Comparison of ENCODE assay signal across 1 cellular context in genomic region chr13:111153977-111154332, GRCh38.
TF ChIP-seq lines count a peak whose summit lies in the region.

No MANE protein-coding gene starts in this region.

TF ChIP-seq in HepG2, 621 proteins besides CTCF, POLR2A, EP300 and RAD21 (continued from another document):
- TF ChIP-seq ZNF713 (CRISPR knock-in tag; IDR thresholded peaks at IDR 0.05) (no peak), ZNF253 (CRISPR knock-in tag; IDR thresholded peaks at IDR 0.05; ENCODE audit: borderline replicate concordance) (0 out of 2 replicates have a peak, but pooled peaks have one; percentile 5), JUN (CRISPR knock-in tag; IDR thresholded peaks at IDR 0.05) (no peak), NR2F6 (IDR thresholded peaks at IDR 0.05) (no peak), NR2F6 (CRISPR knock-in tag; IDR thresholded peaks at IDR 0.05) (no peak), ZNF414 (CRISPR knock-in tag; IDR thresholded peaks at IDR 0.05) (no peak), BRCA1 (CRISPR knock-in tag; IDR thresholded peaks at IDR 0.05) (no peak), ZNF770 (CRISPR knock-in tag; IDR thresholded peaks at IDR 0.05) (no peak), ZBTB10 (CRISPR knock-in tag; IDR thresholded peaks at IDR 0.05; ENCODE audit: borderline replicate concordance) (0 out of 2 replicates have a peak, but pooled peaks have one; percentile 13), HOXD1 (CRISPR knock-in tag; IDR thresholded peaks at IDR 0.05) (peak; percentile 11; the same call in 1 of the 2 replicates), ZNF577 (CRISPR knock-in tag; IDR thresholded peaks at IDR 0.05; ENCODE audit: borderline replicate concordance, low read depth) (no peak), ZNF609 (CRISPR knock-in tag; IDR thresholded peaks at IDR 0.05; ENCODE audit: borderline replicate concordance) (no peak), ARID4A (CRISPR knock-in tag; IDR thresholded peaks at IDR 0.05; ENCODE audit: borderline replicate concordance) (peak; percentile 33; the same call in 1 of the 2 replicates), ISL2 (CRISPR knock-in tag; IDR thresholded peaks at IDR 0.05) (no peak), ZBTB20 (CRISPR knock-in tag; IDR thresholded peaks at IDR 0.05; ENCODE audit: borderline replicate concordance, low read depth) (no peak; the same call in 1 of the 2 replicates), ZMAT3 (CRISPR knock-in tag; conservative IDR thresholded peaks at IDR 0.05) (no peak), REPIN1 (CRISPR knock-in tag; IDR thresholded peaks at IDR 0.05; ENCODE audit: borderline replicate concordance, low read depth) (no peak), HNRNPK (IDR thresholded peaks at IDR 0.05; ENCODE audit: low read depth, low read length, poor library complexity, severe bottlenecking) (no peak), SMAD1 (CRISPR knock-in tag; IDR thresholded peaks at IDR 0.05; ENCODE audit: borderline replicate concordance, low read depth) (no peak), ESRRA (CRISPR knock-in tag; IDR thresholded peaks at IDR 0.05; ENCODE audit: low read depth) (0 out of 2 replicates have a peak, but pooled peaks have one; percentile 22), MTF2 (CRISPR knock-in tag; IDR thresholded peaks at IDR 0.05; ENCODE audit: borderline replicate concordance) (no peak), ZNF619 (CRISPR knock-in tag; IDR thresholded peaks at IDR 0.05) (no peak), NCOA5 (CRISPR knock-in tag; IDR thresholded peaks at IDR 0.05) (no peak), ZNF740 (CRISPR knock-in tag; IDR thresholded peaks at IDR 0.05) (0 out of 2 replicates have a peak, but pooled peaks have one; percentile 7), KAT7 (CRISPR knock-in tag; IDR thresholded peaks at IDR 0.05; ENCODE audit: borderline replicate concordance) (no peak), ETV5 (CRISPR knock-in tag; IDR thresholded peaks at IDR 0.05; ENCODE audit: borderline replicate concordance) (no peak), PATZ1 (CRISPR knock-in tag; IDR thresholded peaks at IDR 0.05) (peak; percentile 70; the same call in 1 of the 2 replicates), ZNF777 (CRISPR knock-in tag; IDR thresholded peaks at IDR 0.05) (0 out of 2 replicates have a peak, but pooled peaks have one; percentile 37), ZNF350 (CRISPR knock-in tag; IDR thresholded peaks at IDR 0.05; ENCODE audit: borderline replicate concordance, low read depth) (no peak), ZNF772 (CRISPR knock-in tag; IDR thresholded peaks at IDR 0.05) (no peak), ZNF260 (CRISPR knock-in tag; IDR thresholded peaks at IDR 0.05; ENCODE audit: borderline replicate concordance, low read depth) (no peak), POGZ (CRISPR knock-in tag; IDR thresholded peaks at IDR 0.05) (no peak), DNMT1 (CRISPR knock-in tag; IDR thresholded peaks at IDR 0.05) (peak; percentile 54; the same call in 1 of the 2 replicates), MTF1 (CRISPR knock-in tag; IDR thresholded peaks at IDR 0.05) (no peak), ZNF816 (CRISPR knock-in tag; IDR thresholded peaks at IDR 0.05; ENCODE audit: borderline replicate concordance) (0 out of 2 replicates have a peak, but pooled peaks have one; percentile 6), TSC22D2 (CRISPR knock-in tag; IDR thresholded peaks at IDR 0.05; ENCODE audit: borderline replicate concordance) (no peak)
